In the genomic region with DNA sequence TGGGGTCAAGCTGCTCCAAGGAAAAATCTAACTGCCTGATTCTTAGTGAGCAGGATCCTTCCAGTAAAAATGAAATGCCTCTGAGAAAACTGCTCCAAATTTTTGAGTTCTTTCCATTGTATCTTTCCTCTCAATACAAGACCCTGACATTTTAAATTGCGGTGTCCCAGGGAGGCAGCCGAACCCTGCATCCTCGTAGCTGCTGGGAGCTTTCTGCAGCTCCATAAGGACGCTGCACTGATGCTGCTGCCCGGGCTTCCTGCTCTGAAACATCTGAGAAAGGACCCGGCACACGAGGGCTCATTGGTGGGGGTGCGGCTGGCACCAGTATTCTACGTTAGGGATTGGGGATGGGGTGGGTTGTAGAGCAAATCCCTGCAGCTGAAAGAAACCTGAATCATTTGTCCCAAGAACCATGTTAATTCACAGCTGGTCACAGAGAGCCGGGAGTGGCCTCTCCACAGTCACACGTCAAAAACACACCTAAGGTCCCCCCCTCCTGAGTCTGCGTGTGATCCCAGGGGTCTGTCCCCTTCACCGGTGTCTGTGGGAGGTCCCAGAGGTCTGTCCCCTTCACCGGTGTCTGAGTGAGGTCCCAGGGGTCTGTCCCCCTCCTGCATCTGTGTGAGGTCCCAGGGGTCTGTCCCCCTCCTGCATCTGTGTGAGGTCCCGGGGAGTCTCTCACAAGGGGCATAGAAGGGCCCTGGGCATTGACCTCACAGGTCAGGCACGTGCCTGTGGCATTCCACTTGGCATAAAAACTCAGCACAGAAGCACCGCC, we compare ENCODE assay signal across 22 cellular contexts.
DNase-seq lines count a peak whose midpoint lies in the region; ATAC-seq, FAIRE-seq and TF ChIP-seq lines count a peak whose summit lies in the region.
"Had no signal": no experiment of that assay in that cellular context is flagged by ENCODE, and none has a peak within 500 bp of the region (broad histone marks: within the 10 kb centered on the region; RNA-seq: fewer than 3 reads in every experiment).

No MANE protein-coding gene starts in this region.

- no peak for ATAC-seq in K562
- peak; percentile 12 to 24 for ATAC-seq in upper lobe of left lung (ENCODE audit: low FRiP score in 2 of 2)
- no peak for ATAC-seq in HG03520 (IDR thresholded peaks at IDR 0.05; ENCODE audit: unreplicated experiment)
- ATAC-seq: A549, GM23338 had no signal

- TF ChIP-seq EP300 in K562 (IDR thresholded peaks at IDR 0.05; ENCODE audit: low read length) (no peak), upper lobe of left lung (IDR thresholded peaks at IDR 0.05) (no peak)

- no peak for TF ChIP-seq RAD21 in K562 (CRISPR knock-in tag; conservative IDR thresholded peaks at IDR 0.05 in 1 of 2, IDR thresholded peaks at IDR 0.05 in 1 of 2)

- H3K9me3 ChIP-seq in BLaER1 (peaks cover 5% of the 10 kb centered on the region; the same call in 1 of the 2 replicates), K562 (replicated peaks; ENCODE audit: control insufficient read depth, insufficient read depth, low read depth, low read length) (no peaks in the 10 kb centered on the region), upper lobe of left lung (no peaks in the 10 kb centered on the region)
- H3K9me3 ChIP-seq: HAP-1 had no signal

- no peak overlapping the region for H2AFZ ChIP-seq in K562 (ENCODE audit: low read depth, low read length)
- H2AFZ ChIP-seq: GM23338 had no signal

- no peaks in the 10 kb centered on the region for H3K79me2 ChIP-seq in K562 (ENCODE audit: control insufficient read depth, insufficient read depth, low read length)

- 40% methylated on average over 17 of the region's 17 CpGs for WGBS in K562 (ENCODE audit: insufficient coverage, low coverage, missing lambda C conversion rate)
- WGBS in upper lobe of left lung, 2 donors = 67 to 74% methylated on average over 15 to 17 of the region's 17 CpGs

- intact Hi-C loops in K562 (cut with micrococcal nuclease) = no loop called here

- CTCF ChIA-PET in K562 (lab: Yijun Ruan, JAX; ENCODE audit: low intra/inter-chr PET ratio) = no interaction called here

- H3K4me2 ChIP-seq in BLaER1 = peak overlapping the region; percentile 61
- H3K4me2 ChIP-seq in K562 (ENCODE audit: insufficient read depth, low read length) = no peak overlapping the region
- H3K4me2 ChIP-seq: A549, GM23338 had no signal

- FAIRE-seq in K562 (lab: Jason Lieb, UNC) = no peak
- FAIRE-seq: A549, D721Med, GM12878, GM19239 had no signal

- H3K9ac ChIP-seq in BLaER1 (no peak overlapping the region), K562 (ENCODE audit: insufficient read depth in 1 of 2, low read depth in 2 of 2, low read length in 2 of 2) (no peak overlapping the region)

- TF ChIP-seq POLR2A in K562 (conservative IDR thresholded peaks at IDR 0.05) (no peak), upper lobe of left lung (IDR thresholded peaks at IDR 0.05) (no peak)

- TF ChIP-seq CTCF in K562 (IDR thresholded peaks at IDR 0.05 in 2 of 3, conservative IDR thresholded peaks at IDR 0.05 in 1 of 3; ENCODE audit: insufficient read depth in 2 of 3, low read depth in 1 of 3, low read length in 3 of 3) (no peak), upper lobe of left lung (IDR thresholded peaks at IDR 0.05) (no peak)

- POLR2A ChIA-PET in K562 (lab: Yijun Ruan, JAX) = interaction anchor here (0.7 kb wide), 1 partner anchor 473 kb away, joined by 3 read pairs; no protein-coding TSS in a partner anchor

- H3K9me1 ChIP-seq in K562 (ENCODE audit: control insufficient read depth, insufficient read depth, low read length) = no peaks in the 10 kb centered on the region

- H3K4me1 ChIP-seq in BLaER1 (peaks cover 15% of the 10 kb centered on the region), K562 (replicated peaks in 1 of 2; ENCODE audit: control insufficient read depth in 2 of 2, insufficient read depth in 2 of 2, low read length in 2 of 2) (no peaks in the 10 kb centered on the region; a peak in 1 of 5 replicates), upper lobe of left lung (no peaks in the 10 kb centered on the region)
- H3K4me1 ChIP-seq: A549, HAP-1 had no signal

- BruUV-seq in K562 (replicated peaks; lab: Mats Ljungman, UMichigan) = no TSS peak

- H4K20me1 ChIP-seq in BLaER1 (no peaks in the 10 kb centered on the region), K562 (replicated peaks; ENCODE audit: control insufficient read depth, insufficient read depth, low read length) (no peaks in the 10 kb centered on the region)

- no peak overlapping the region for H3K4me3 ChIP-seq in BLaER1
- H3K4me3 ChIP-seq in K562 = no peak overlapping the region
- no peak overlapping the region for H3K4me3 ChIP-seq in upper lobe of left lung
- H3K4me3 ChIP-seq: A549, GM12878, GM23338, HAP-1 had no signal

- DNase-seq in K562 (ENCODE audit: extremely low read depth in 1 of 4, low spot score in 3 of 4) = no peak
- DNase-seq in mesenteric fat pad (ENCODE audit: low spot score) = peak; percentile 69
- DNase-seq in upper lobe of left lung = no peak
- no peak for DNase-seq in HT-29 (ENCODE audit: low spot score)
- no peak for DNase-seq in substantia nigra (lab: John Stamatoyannopoulos, UW)
- DNase-seq: 8988T; ACHN; CD4-positive, alpha-beta T cell; CD8-positive, alpha-beta memory T cell; DMS 273 treated with DMSO at 0.1 percent for 48 hours; DMS79; EL; GDM1; HFFc6 had no signal

- no peaks in the 10 kb centered on the region for H3K36me3 ChIP-seq in BLaER1
- H3K36me3 ChIP-seq in K562 (ENCODE audit: control insufficient read depth, insufficient read depth, low read length) = peaks cover 7% of the 10 kb centered on the region; the same call in 1 of the 3 replicates
- no peaks in the 10 kb centered on the region for H3K36me3 ChIP-seq in upper lobe of left lung
- H3K36me3 ChIP-seq: HAP-1 had no signal

- no peaks in the 10 kb centered on the region for H3K27me3 ChIP-seq in BLaER1
- no peaks in the 10 kb centered on the region for H3K27me3 ChIP-seq in K562 (ENCODE audit: control insufficient read depth in 2 of 2, insufficient read depth in 2 of 2, low read length in 2 of 2)
- H3K27me3 ChIP-seq in upper lobe of left lung = no peaks in the 10 kb centered on the region

- H3K27ac ChIP-seq in BLaER1 (no peak overlapping the region), K562 (ENCODE audit: extremely low read depth, low read depth, low read length) (no peak overlapping the region), upper lobe of left lung (no peak overlapping the region), substantia nigra (ENCODE audit: low read depth, low read length, poor library complexity, severe bottlenecking) (no peak overlapping the region)
- H3K27ac ChIP-seq: A549 had no signal

- in situ Hi-C loops in K562 (cut with MboI) = no loop called here

TF ChIP-seq in K562, 482 proteins besides CTCF, POLR2A, EP300 and RAD21:
- TF ChIP-seq MCM7 (IDR thresholded peaks at IDR 0.05) (no peak), ZNF507 (tag; conservative IDR thresholded peaks at IDR 0.05) (0 out of 2 replicates have a peak, but pooled peaks have one; percentile 2)

Comparison
In these comparisons a context has a peak if more than half of its experiments do, and no peak if none do; other contexts are left out.
1. ATAC-seq: peak in upper lobe of left lung (2 of 2); none in K562 (single experiment) and HG03520 (single experiment).